Comparison of ENCODE assay signal across 8 cellular contexts in the genomic region with DNA sequence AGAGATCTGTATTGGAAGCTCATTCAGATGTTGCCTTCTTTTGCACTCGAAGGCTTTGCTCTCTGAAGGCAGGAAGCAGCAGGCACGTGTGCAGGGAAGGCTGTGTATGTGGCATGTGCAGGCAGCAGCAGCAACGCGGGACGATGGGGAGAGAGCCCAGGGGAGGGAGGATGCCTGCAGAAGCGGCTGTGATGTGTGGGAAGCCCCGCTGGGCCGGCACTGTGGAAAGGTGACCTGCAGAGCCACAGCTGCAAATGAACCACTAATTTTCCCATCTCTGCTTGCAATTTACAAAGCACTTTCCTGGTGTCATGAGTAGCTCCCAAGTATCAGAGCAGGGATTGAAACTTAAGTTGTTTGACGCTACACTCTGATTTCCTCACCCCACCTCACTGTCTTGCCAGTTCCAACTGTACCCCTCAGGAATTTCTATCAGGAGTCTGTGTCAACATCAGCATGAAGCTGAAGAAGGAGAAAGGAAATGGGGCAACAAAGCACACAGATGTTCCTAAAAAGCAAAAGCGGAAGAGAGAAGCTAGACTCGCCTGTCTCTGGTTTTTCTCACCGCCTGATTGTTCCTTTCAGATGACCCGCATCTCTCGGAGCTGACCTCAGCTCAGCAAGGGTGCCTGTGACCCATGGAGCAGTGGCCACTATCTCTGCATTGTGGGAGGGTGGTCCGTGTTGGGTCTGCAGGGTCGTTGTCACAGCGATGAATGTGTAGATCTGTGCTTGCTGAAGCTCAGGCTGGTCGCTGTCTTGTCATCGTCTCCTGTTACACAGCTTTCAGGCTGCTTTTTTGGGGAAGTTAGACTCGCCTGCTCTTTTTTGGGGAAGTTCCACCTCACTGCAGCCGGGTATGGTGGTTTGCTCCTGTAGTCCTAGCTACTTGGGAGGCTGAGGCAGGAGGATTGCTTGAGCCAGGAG.
DNase-seq lines count a peak whose midpoint lies in the region; ATAC-seq lines count a peak whose summit lies in the region.

No MANE protein-coding gene starts in this region.

- no peaks in the 10 kb centered on the region for H3K36me3 Mint-ChIP-seq in activated naive CD4-positive, alpha-beta T cell treated with anti-CD3 and anti-CD28 coated beads, Interleukin-2, amount 50 U/mL, for 24 hours
- H3K36me3 Mint-ChIP-seq in T-helper 17 cell (ENCODE audit: low read depth), result peaks cover 4% of the 10 kb centered on the region

- H3K4me3 Mint-ChIP-seq in activated naive CD4-positive, alpha-beta T cell treated with anti-CD3 and anti-CD28 coated beads, Interleukin-2, amount 50 U/mL, for 24 hours, result peak overlapping the region; percentile 67
- peak overlapping the region; percentile 88 for H3K4me3 Mint-ChIP-seq in T-helper 17 cell

- H3K9me3 ChIP-seq in T-helper 17 cell (ENCODE audit: control insufficient read depth, low read length, poor library complexity, severe bottlenecking), result no peaks in the 10 kb centered on the region

- no peak for DNase-seq in activated naive CD4-positive, alpha-beta T cell treated with anti-CD3 and anti-CD28 coated beads, Interleukin-2, amount 50 U/mL, for 16 hours
- no peak for DNase-seq in T-helper 17 cell
- peak; percentile 81 for DNase-seq in islet precursor cell
- DNase-seq in GM19240 (ENCODE audit: insufficient read length, low spot score), result no peak
- no peak for DNase-seq in superior temporal gyrus (ENCODE audit: extremely low spot score)
- DNase-seq in kidney glomerular epithelial cell (lab: John Stamatoyannopoulos, UW), result no peak

- peaks cover 11% of the 10 kb centered on the region for H3K4me1 Mint-ChIP-seq in activated naive CD4-positive, alpha-beta T cell treated with anti-CD3 and anti-CD28 coated beads, Interleukin-2, amount 50 U/mL, for 24 hours
- peaks cover 5% of the 10 kb centered on the region for H3K4me1 Mint-ChIP-seq in T-helper 17 cell

- no peaks in the 10 kb centered on the region for H3K9me3 Mint-ChIP-seq in activated naive CD4-positive, alpha-beta T cell treated with anti-CD3 and anti-CD28 coated beads, Interleukin-2, amount 50 U/mL, for 24 hours

- peaks cover 4% of the 10 kb centered on the region for H3K27me3 Mint-ChIP-seq in activated naive CD4-positive, alpha-beta T cell treated with anti-CD3 and anti-CD28 coated beads, Interleukin-2, amount 50 U/mL, for 24 hours
- H3K27me3 Mint-ChIP-seq in T-helper 17 cell, result peaks cover 18% of the 10 kb centered on the region

- peak; percentile 73 for ATAC-seq in HG03342 (IDR thresholded peaks at IDR 0.05; ENCODE audit: unreplicated experiment)
- peak; percentile 33 for ATAC-seq in T-helper 17 cell

- H3K27ac Mint-ChIP-seq in activated naive CD4-positive, alpha-beta T cell treated with anti-CD3 and anti-CD28 coated beads, Interleukin-2, amount 50 U/mL, for 24 hours, result no peak overlapping the region
- H3K27ac Mint-ChIP-seq in T-helper 17 cell, result peak overlapping the region; percentile 67
